ENCODE assay signal across 2 cellular contexts in the genomic region with DNA sequence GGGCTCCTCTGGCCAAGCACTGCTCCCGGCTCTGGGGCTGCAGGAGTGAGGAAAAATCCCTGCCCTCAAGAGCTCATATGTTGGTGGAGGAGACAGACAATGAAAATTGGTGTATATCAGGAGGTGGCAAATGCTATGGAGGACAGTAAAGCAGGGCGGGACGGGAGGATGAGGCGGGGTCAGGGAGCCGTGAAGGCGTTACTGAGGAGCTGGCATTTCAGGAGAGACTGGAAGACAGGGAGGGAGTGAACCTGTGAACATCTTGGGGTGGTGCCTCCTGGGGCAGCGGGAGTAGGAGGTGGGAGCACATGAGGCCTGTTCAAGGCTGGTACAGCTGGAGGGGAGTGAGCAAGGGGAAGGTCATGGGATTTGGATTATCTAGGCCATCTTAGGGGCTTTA.
A peak's percentile ranks its signal among the peaks of the same experiment; 100 is the strongest.
TF ChIP-seq lines count a peak whose summit lies in the region.

No MANE protein-coding gene starts in this region.

TF ChIP-seq in HEK293, 187 proteins besides CTCF, POLR2A, EP300 and RAD21:
- TF ChIP-seq WT1 (tag by site-specific recombination; IDR thresholded peaks at IDR 0.05) (peak; percentile 81), ZNF132 (tag by site-specific recombination; IDR thresholded peaks at IDR 0.05; ENCODE audit: borderline replicate concordance) (no peak), KLF1 (tag by site-specific recombination; IDR thresholded peaks at IDR 0.05) (peak; percentile 71), ZNF16 (tag by site-specific recombination; IDR thresholded peaks at IDR 0.05; ENCODE audit: low read depth) (0 out of 2 replicates have a peak, but pooled peaks have one; percentile 29)
TF ChIP-seq in HEK293: peak in this region for 3.

TF ChIP-seq in HepG2, 621 proteins besides CTCF, POLR2A, EP300 and RAD21:
- TF ChIP-seq, protein P1, sequence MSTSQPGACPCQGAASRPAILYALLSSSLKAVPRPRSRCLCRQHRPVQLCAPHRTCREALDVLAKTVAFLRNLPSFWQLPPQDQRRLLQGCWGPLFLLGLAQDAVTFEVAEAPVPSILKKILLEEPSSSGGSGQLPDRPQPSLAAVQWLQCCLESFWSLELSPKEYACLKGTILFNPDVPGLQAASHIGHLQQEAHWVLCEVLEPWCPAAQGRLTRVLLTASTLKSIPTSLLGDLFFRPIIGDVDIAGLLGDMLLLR (CRISPR knock-in tag; IDR thresholded peaks at IDR 0.05), result 0 out of 2 replicates have a peak, but pooled peaks have one; percentile 48
- TF ChIP-seq ZBTB20 (CRISPR knock-in tag; IDR thresholded peaks at IDR 0.05; ENCODE audit: borderline replicate concordance, low read depth), result no peak
